ENCODE assay signal across 10 cellular contexts in the genomic region with DNA sequence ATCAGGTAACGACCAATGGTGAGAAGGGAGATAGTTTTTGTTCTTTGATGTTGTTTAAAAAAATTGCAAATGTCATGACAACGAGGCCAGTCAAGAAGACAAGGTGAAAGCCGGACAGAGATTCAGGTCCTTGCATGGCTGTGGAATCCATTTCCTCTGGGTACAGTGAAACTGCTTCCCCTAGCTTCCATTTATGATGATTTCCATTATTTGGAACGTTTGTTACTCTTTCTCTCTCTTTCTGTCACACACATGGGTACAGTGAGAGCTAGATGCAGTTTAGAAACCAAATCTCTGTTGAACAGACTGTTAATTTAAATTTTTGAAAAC.
DNase-seq lines count a peak whose midpoint lies in the region; ATAC-seq and TF ChIP-seq lines count a peak whose summit lies in the region.
"Had no signal": no experiment of that assay in that cellular context is flagged by ENCODE, and none has a peak within 500 bp of the region (broad histone marks: within the 10 kb centered on the region; RNA-seq: fewer than 3 reads in every experiment).

No MANE protein-coding gene starts in this region.

- H3K9ac ChIP-seq in NT2/D1 (ENCODE audit: insufficient read length, low read depth): peak overlapping the region; percentile 85
- H3K9ac ChIP-seq in rectal smooth muscle tissue (ENCODE audit: low read length): no peak overlapping the region

- H3K27me3 ChIP-seq in NT2/D1 (ENCODE audit: insufficient read depth, insufficient read length) (no peaks in the 10 kb centered on the region), rectal smooth muscle tissue (ENCODE audit: control insufficient read depth, insufficient read depth, low read length) (no peaks in the 10 kb centered on the region)

- H3K4me3 ChIP-seq in NT2/D1 (ENCODE audit: insufficient read length, low read depth) (peak overlapping the region; percentile 25), foreskin fibroblast (ENCODE audit: low read depth in 1 of 2, low read length in 2 of 2) (peak overlapping the region; percentile 41 to 51), rectal smooth muscle tissue (ENCODE audit: low read length) (peak overlapping the region; percentile 51)

- no peaks in the 10 kb centered on the region for H3K9me3 ChIP-seq in NT2/D1 (ENCODE audit: insufficient read depth, low read length)

- no peak overlapping the region for H3K27ac ChIP-seq in rectal smooth muscle tissue (ENCODE audit: low read depth, low read length)

- TF ChIP-seq CTCF in foreskin fibroblast (IDR thresholded peaks at IDR 0.05; ENCODE audit: low read depth, low read length): no peak

- DNase-seq in DMS153 treated with DMSO at 0.1 percent for 48 hours (lab: John Stamatoyannopoulos, UW; ENCODE audit: unreplicated experiment) (peak; percentile 77), NT2/D1 (ENCODE audit: low read depth, low spot score) (no peak), foreskin fibroblast (no peak), GM19240 (ENCODE audit: insufficient read length, low spot score) (no peak)
- DNase-seq: activated CD8-positive, alpha-beta T cell treated with anti-CD3 and anti-CD28 coated beads, Interleukin-2, amount 10 ng/mL, durations not matched to agents 7 days and 5 days; effector CD4-positive, alpha-beta T cell had no signal

- H3K36me3 ChIP-seq in NT2/D1 (ENCODE audit: insufficient read depth, insufficient read length, low read length) (peaks cover 7% of the 10 kb centered on the region), rectal smooth muscle tissue (ENCODE audit: control insufficient read depth, insufficient read depth, low read length) (no peaks in the 10 kb centered on the region)

- ATAC-seq in GM18868 (IDR thresholded peaks at IDR 0.05; ENCODE audit: unreplicated experiment) (no peak), HG02970 (IDR thresholded peaks at IDR 0.05; ENCODE audit: low FRiP score, unreplicated experiment) (no peak), GM21825 (IDR thresholded peaks at IDR 0.05; ENCODE audit: unreplicated experiment) (no peak)
- ATAC-seq: activated CD8-positive, alpha-beta T cell treated with anti-CD3 and anti-CD28 coated beads, Interleukin-2, amount 10 ng/mL, durations not matched to agents 7 days and 5 days had no signal

- peaks cover 5% of the 10 kb centered on the region for H3K4me1 ChIP-seq in NT2/D1 (ENCODE audit: insufficient read depth, insufficient read length)
- peaks cover 3% of the 10 kb centered on the region for H3K4me1 ChIP-seq in rectal smooth muscle tissue (ENCODE audit: control insufficient read depth, insufficient read depth, low read length)
